Comparison of ENCODE assay signal across 8 cellular contexts in genomic region chr14:73759183-73759713, GRCh38. TPM values are rescaled to one million over a fixed set of nuclear protein-coding genes. Genes with fewer than 3 reads are reported as not detected.
DNase-seq lines count a peak whose midpoint lies in the region; ATAC-seq and TF ChIP-seq lines count a peak whose summit lies in the region.

No MANE protein-coding gene starts in this region.

- no peaks in the 10 kb centered on the region for H3K36me3 ChIP-seq in CD4-positive, alpha-beta memory T cell (ENCODE audit: insufficient read depth, low read length)
- H3K36me3 ChIP-seq in lung (ENCODE audit: control insufficient read depth in 2 of 2, insufficient read depth in 2 of 2, low read length in 2 of 2) (no peaks in the 10 kb centered on the region), stomach (no peaks in the 10 kb centered on the region)

- H3K9me3 ChIP-seq in CD4-positive, alpha-beta memory T cell (ENCODE audit: control insufficient read depth in 1 of 2, low read length in 2 of 2), result no peaks in the 10 kb centered on the region
- H3K9me3 ChIP-seq in lung (ENCODE audit: control insufficient read depth in 2 of 2, insufficient read depth in 1 of 2, low read length in 1 of 2), result no peaks in the 10 kb centered on the region
- H3K9me3 ChIP-seq in stomach, result no peaks in the 10 kb centered on the region

- TF ChIP-seq POLR2A in stomach (IDR thresholded peaks at IDR 0.05), result no peak

- peak; percentile 7 for ATAC-seq in HG03432 (IDR thresholded peaks at IDR 0.05; ENCODE audit: unreplicated experiment)
- ATAC-seq in lung (ENCODE audit: insufficient read depth, low FRiP score), result no peak
- no peak for ATAC-seq in HG02678 (IDR thresholded peaks at IDR 0.05; ENCODE audit: unreplicated experiment)

- H3K4me1 Mint-ChIP-seq in CD4-positive, alpha-beta memory T cell, result peaks cover 64 to 91% (median 74%) of the 10 kb centered on the region in 4 donors

- peak overlapping the region; percentile 98 for H3K27ac ChIP-seq in CD4-positive, alpha-beta memory T cell (ENCODE audit: low read depth, low read length)
- H3K27ac ChIP-seq in lung (ENCODE audit: low read depth in 1 of 2, low read length in 1 of 2) (peak overlapping the region; percentile 97 to 98), stomach (peak overlapping the region; percentile 98 to 100 (median 100))

- peak overlapping the region in 1 of 2 donors; percentile 73 for H3K4me3 ChIP-seq in CD4-positive, alpha-beta memory T cell (ENCODE audit: low read length in 2 of 2)
- peak overlapping the region; percentile 91 for H3K4me3 ChIP-seq in lung
- peak overlapping the region; percentile 59 to 84 (median 72) for H3K4me3 ChIP-seq in stomach

- POLR2A ChIA-PET in CD4-positive, alpha-beta memory T cell (lab: Charles Lee; ENCODE audit: partially characterized antibody), result interaction anchor here (0.6 to 15.6 kb wide), 23 partner anchors 9 to 734 kb away, joined by 3 to 465 read pairs (median 11); partner anchors contain the start of genes ACOT2, ACOT6, BBOF1 and COQ6

- H3K27me3 Mint-ChIP-seq in CD4-positive, alpha-beta memory T cell, result no peaks in the 10 kb centered on the region

- no peaks in the 10 kb centered on the region for H3K9me3 Mint-ChIP-seq in CD4-positive, alpha-beta memory T cell

- DNase-seq in CD4-positive, alpha-beta memory T cell, result peak; percentile 54 to 66 (median 61)
- peak; percentile 39 to 48 for DNase-seq in activated CD4-positive, alpha-beta T cell treated with anti-CD3 and anti-CD28 coated beads for 4 hours
- peak; percentile 29 for DNase-seq in effector CD8-positive, alpha-beta T cell (lab: John Stamatoyannopoulos, UW)
- DNase-seq in lung (ENCODE audit: low spot score) (peak; percentile 61), stomach (peak; percentile 64), epidermal melanocyte (ENCODE audit: insufficient read length, low spot score) (no peak)

- H3K4me1 ChIP-seq in CD4-positive, alpha-beta memory T cell (ENCODE audit: insufficient read depth, low read length), result peaks cover 78% of the 10 kb centered on the region
- H3K4me1 ChIP-seq in lung (ENCODE audit: control insufficient read depth in 2 of 2, insufficient read depth in 2 of 2, low read length in 2 of 2) (peaks cover 47 to 51% of the 10 kb centered on the region in 2 donors), stomach (peaks cover 83 to 94% (median 87%) of the 10 kb centered on the region in 4 donors)

- CTCF ChIA-PET in CD4-positive, alpha-beta memory T cell (lab: Charles Lee; ENCODE audit: partially characterized antibody), result interaction anchor here (0.5 to 10.2 kb wide), 21 partner anchors 8 to 131 kb away, joined by 3 to 175 read pairs (median 6); no protein-coding TSS in a partner anchor

- TF ChIP-seq EP300 in stomach (IDR thresholded peaks at IDR 0.05), result no peak

- TF ChIP-seq CTCF in lung (IDR thresholded peaks at IDR 0.05; ENCODE audit: control extremely low read depth, extremely low read depth) (no peak), stomach (IDR thresholded peaks at IDR 0.05) (no peak)

- no peaks in the 10 kb centered on the region for H3K27me3 ChIP-seq in CD4-positive, alpha-beta memory T cell (ENCODE audit: insufficient read depth, low read length)
- H3K27me3 ChIP-seq in lung (ENCODE audit: control insufficient read depth, insufficient read depth), result no peaks in the 10 kb centered on the region
- no peaks in the 10 kb centered on the region for H3K27me3 ChIP-seq in stomach

- intact Hi-C loops in CD4-positive, alpha-beta memory T cell (cut with micrococcal nuclease), result no loop called here
- intact Hi-C loops in stomach (cut with DNase I; ENCODE audit: low total_unique reads), result no loop called here

- H3K36me3 Mint-ChIP-seq in CD4-positive, alpha-beta memory T cell, result peaks cover 0 to 18% of the 10 kb centered on the region in 2 donors

- peak overlapping the region; percentile 42 to 98 (median 68) for H3K27ac Mint-ChIP-seq in CD4-positive, alpha-beta memory T cell

- H3K4me3 Mint-ChIP-seq in CD4-positive, alpha-beta memory T cell, result peak overlapping the region; percentile 76 to 94 (median 89)

- WGBS in lung, 2 donors, result 0 to 1% methylated on average over 21 to 71 of the region's 71 CpGs
- 0 to 1% (median 0%) methylated on average over 1 to 71 of the region's 71 CpGs for WGBS in stomach, 5 donors

RNA-seq across cellular contexts. Expression of gene PNMA1, which starts 45.1 kb away (rescaled TPM):
- 10 to 100 TPM; 53.3 to 59.3 TPM for total RNA-seq in CD4-positive, alpha-beta memory T cell
- 10 to 100 TPM; 47.8 to 56.3 TPM for polyA plus RNA-seq in CD4-positive, alpha-beta memory T cell
- total RNA-seq in lung (10 to 100 TPM; 31.9 to 34.1 TPM), stomach (10 to 100 TPM; 17.9 to 42.3 (median 19.3) TPM)
- polyA plus RNA-seq in lung (10 to 100 TPM; 11.0 to 19.6 TPM), stomach (10 to 100 TPM; 13.9 to 17.1 (median 15.6) TPM)
